In the genomic region with DNA sequence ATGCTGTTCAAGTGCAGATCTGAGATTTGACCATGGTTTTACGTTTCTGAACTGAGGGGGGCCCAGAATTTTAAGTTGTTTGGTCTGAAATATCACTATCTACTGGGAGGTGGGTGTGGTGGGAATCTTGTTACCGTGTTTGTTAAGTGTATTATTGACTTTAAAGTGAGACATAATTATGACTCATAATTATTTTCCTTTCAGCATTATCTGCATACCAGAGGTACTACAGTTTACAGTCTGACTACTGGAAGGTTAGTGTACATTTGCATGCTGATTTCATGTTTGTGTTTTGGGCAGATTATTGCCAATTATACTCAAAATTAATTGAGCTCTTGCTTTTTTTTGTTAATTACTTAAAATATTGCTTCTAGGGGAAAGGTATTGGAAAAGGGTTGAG, we compare ENCODE assay signal across 12 cellular contexts.
A peak's percentile ranks its signal among the peaks of the same experiment; 100 is the strongest.
DNase-seq lines count a peak whose midpoint lies in the region; ATAC-seq and TF ChIP-seq lines count a peak whose summit lies in the region.
"Had no signal": no experiment of that assay in that cellular context is flagged by ENCODE, and none has a peak within 500 bp of the region (broad histone marks: within the 10 kb centered on the region; RNA-seq: fewer than 3 reads in every experiment).

No MANE protein-coding gene starts in this region.

- 44 to 53% methylated on average over 2 of the region's 2 CpGs for WGBS in GM23248 (ENCODE audit: low coverage in 1 of 2, low lambda C conversion rate in 2 of 2, missing lambda C conversion rate in 2 of 2), 2 experiments

- no peaks in the 10 kb centered on the region for H3K9me2 ChIP-seq in GM23248 (ENCODE audit: insufficient read depth)

- no peak overlapping the region for H3K4me2 ChIP-seq in GM23248 (ENCODE audit: unreplicated experiment)

- H3K4me1 ChIP-seq in GM23248 (ENCODE audit: insufficient read depth) = peaks cover 19% of the 10 kb centered on the region
- H3K4me1 ChIP-seq: Caco-2 had no signal

- H2AFZ ChIP-seq in GM23248 = no peak overlapping the region

- no peaks in the 10 kb centered on the region for H3K27me3 ChIP-seq in GM23248 (replicated peaks; ENCODE audit: insufficient read depth)

- DNase-seq in GM23248 (peak; percentile 48), NCI-H69 (lab: John Stamatoyannopoulos, UW) (peak; percentile 18), epithelial cell of esophagus (ENCODE audit: low read depth) (peak; percentile 64), retinal pigment epithelial cell (ENCODE audit: low read depth) (peak; percentile 10)
- DNase-seq in stimulated activated CD8-positive, alpha-beta memory T cell treated with anti-CD3 and anti-CD28 coated beads, Interleukin-4, amount 100 ng/mL, for 48 hours = no peak
- DNase-seq in activated T-cell treated with anti-CD3 and anti-CD28 coated beads, Interleukin-2, amount 50 U/mL, for 48 hours = no peak
- DNase-seq: activated CD4-positive, alpha-beta T cell treated with anti-CD3 and anti-CD28 coated beads, Interleukin-2, amount 10 ng/mL, durations not matched to agents 7 days and 5 days; activated naive CD4-positive, alpha-beta T cell treated with Interleukin-2 at 50 U/mL for 16 hours; Caco-2; T-helper 2 cell had no signal

- H3F3A ChIP-seq in GM23248 (ENCODE audit: insufficient read depth) = peaks cover 7% of the 10 kb centered on the region; the same call in 1 of the 2 replicates

- no peaks in the 10 kb centered on the region for H3K9me3 ChIP-seq in GM23248 (ENCODE audit: low read depth)
- H3K9me3 ChIP-seq: Caco-2 had no signal

- peaks cover 5% of the 10 kb centered on the region; the same call in 1 of the 2 replicates for H4K20me1 ChIP-seq in GM23248 (ENCODE audit: insufficient read depth)

- ATAC-seq in GM18520 (IDR thresholded peaks at IDR 0.05; ENCODE audit: unreplicated experiment) = no peak

- H3K36me3 ChIP-seq in GM23248 (ENCODE audit: low read depth) = no peaks in the 10 kb centered on the region

- in situ Hi-C loops in GM23248 (cut with MboI) = no loop called here

- peaks cover 97% of the 10 kb centered on the region for H3K79me2 ChIP-seq in GM23248 (ENCODE audit: insufficient read depth)

- no peak overlapping the region for H3K9ac ChIP-seq in GM23248

- peak overlapping the region; percentile 33; the same call in 1 of the 2 replicates for H3K27ac ChIP-seq in GM23248
- H3K27ac ChIP-seq: coronary artery had no signal

- no peak overlapping the region for H3K4me3 ChIP-seq in GM23248
- H3K4me3 ChIP-seq in epithelial cell of esophagus (ENCODE audit: low read length) = peak overlapping the region; percentile 17
- no peak overlapping the region for H3K4me3 ChIP-seq in retinal pigment epithelial cell (ENCODE audit: low read length)
- H3K4me3 ChIP-seq: coronary artery had no signal

- TF ChIP-seq CTCF in epithelial cell of esophagus (IDR thresholded peaks at IDR 0.05; ENCODE audit: insufficient read depth, low read depth, low read length, missing control alignments) (no peak), retinal pigment epithelial cell (conservative IDR thresholded peaks at IDR 0.05; ENCODE audit: low read depth, low read length) (no peak)

Comparison
In these comparisons a context has a peak if more than half of its experiments do, and no peak if none do; other contexts are left out.
1. DNase-seq: peak in GM23248 (single experiment), NCI-H69 (single experiment), epithelial cell of esophagus (single experiment) and retinal pigment epithelial cell (single experiment); none in stimulated activated CD8-positive, alpha-beta memory T cell treated with anti-CD3 and anti-CD28 coated beads, Interleukin-4, amount 100 ng/mL, for 48 hours (single experiment) and activated T-cell treated with anti-CD3 and anti-CD28 coated beads, Interleukin-2, amount 50 U/mL, for 48 hours (0 of 2).